Comparison of ENCODE assay signal across 1 cellular context in the genomic region with DNA sequence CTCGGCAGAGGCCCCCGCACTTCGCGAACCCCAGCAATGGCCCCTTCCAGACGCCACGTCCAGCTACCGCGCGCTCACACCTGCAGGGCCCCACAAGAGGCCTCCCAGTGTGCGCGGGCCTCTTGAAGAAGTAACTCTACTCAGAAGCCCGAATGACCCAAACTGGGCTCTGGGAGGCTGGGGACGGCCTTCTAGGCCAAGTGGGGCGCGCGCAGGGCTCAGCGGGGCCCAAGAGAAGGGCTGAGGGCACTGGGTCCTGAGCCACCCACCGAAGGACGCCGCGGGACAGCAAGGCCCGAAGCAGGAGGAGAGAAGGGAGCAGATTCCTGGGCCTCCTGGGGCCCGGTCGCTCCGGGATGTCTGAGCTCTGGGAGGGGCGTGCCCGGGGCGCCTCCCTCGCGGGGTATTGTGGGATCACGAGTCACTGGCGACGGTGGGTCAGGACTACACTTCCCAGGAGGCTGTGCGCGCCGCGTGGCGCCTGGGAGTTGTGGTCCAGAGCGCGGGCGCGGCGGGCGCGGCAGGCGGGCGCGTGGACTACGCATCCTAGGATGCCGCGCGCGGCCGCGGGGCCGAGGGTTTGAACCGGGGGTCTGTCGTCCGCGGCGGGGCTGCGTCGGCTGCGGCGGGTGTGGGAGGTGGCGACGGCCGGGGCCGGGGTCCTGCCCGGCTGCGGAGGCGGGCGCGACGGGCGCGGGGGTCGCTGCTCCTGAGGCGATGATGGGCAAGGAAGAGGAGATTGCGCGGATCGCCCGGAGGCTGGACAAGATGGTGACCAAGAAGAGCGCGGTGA.
A peak's percentile ranks its signal among the peaks of the same experiment; 100 is the strongest.
TF ChIP-seq lines count a peak whose summit lies in the region.

A gene (plus strand): TSS at position 603 of the 793 bp plus-strand sequence. CDS start 115 bp downstream, at position 718.

TF ChIP-seq in GM12878, 131 proteins besides CTCF, POLR2A, EP300 and RAD21 (continued from another document and continues in another):
- TF ChIP-seq SMARCA5 (IDR thresholded peaks at IDR 0.05) (0 out of 2 replicates have a peak, but pooled peaks have one; percentile 35), TAF1 (IDR thresholded peaks at IDR 0.05; ENCODE audit: borderline replicate concordance, low read depth, low read length) (0 out of 2 replicates have a peak, but pooled peaks have one; percentile 5), NBN (IDR thresholded peaks at IDR 0.05) (no peak), SMAD5 (IDR thresholded peaks at IDR 0.05; ENCODE audit: low read depth) (no peak), ZSCAN29 (IDR thresholded peaks at IDR 0.05) (0 out of 2 replicates have a peak, but pooled peaks have one; percentile 51), CREM (IDR thresholded peaks at IDR 0.05; ENCODE audit: low read depth) (peak; percentile 94), MXI1 (IDR thresholded peaks at IDR 0.05; ENCODE audit: low read depth, low read length) (peak; percentile 83), MYC (IDR thresholded peaks at IDR 0.05; ENCODE audit: insufficient read depth, insufficient read length, insufficient replicate concordance, low read length, severe bottlenecking) (no peak), ZNF217 (IDR thresholded peaks at IDR 0.05) (0 out of 2 replicates have a peak, but pooled peaks have one; percentile 47), HDAC2 (IDR thresholded peaks at IDR 0.05) (no peak), NRF1 (conservative IDR thresholded peaks at IDR 0.05; ENCODE audit: low read depth, low read length) (no peak), YY1 (IDR thresholded peaks at IDR 0.05; ENCODE audit: low read depth, low read length) (peak; percentile 89), MYB (IDR thresholded peaks at IDR 0.05; ENCODE audit: borderline replicate concordance, low read depth, low read length) (no peak), RELA (IDR thresholded peaks at IDR 0.05; ENCODE audit: borderline replicate concordance, partially characterized antibody) (peak; percentile 91), IKZF2 (IDR thresholded peaks at IDR 0.05) (no peak), MEF2B (IDR thresholded peaks at IDR 0.05; ENCODE audit: partially characterized antibody, poor library complexity, severe bottlenecking) (no peak), GABPA (IDR thresholded peaks at IDR 0.05; ENCODE audit: low read depth) (no peak), RAD51 (IDR thresholded peaks at IDR 0.05) (no peak), BCL11A (IDR thresholded peaks at IDR 0.05; ENCODE audit: low read depth, low read length) (no peak), IKZF1 (conservative IDR thresholded peaks at IDR 0.05) (peak; percentile 100), RB1 (IDR thresholded peaks at IDR 0.05; ENCODE audit: borderline replicate concordance) (no peak; the same call in none of the 2 replicates), RCOR1 (conservative IDR thresholded peaks at IDR 0.05; ENCODE audit: low read depth, low read length) (no peak), RUNX3 (IDR thresholded peaks at IDR 0.05; ENCODE audit: low read length) (peak; percentile 70), ZNF622 (IDR thresholded peaks at IDR 0.05) (no peak), HDAC6 (IDR thresholded peaks at IDR 0.05; ENCODE audit: unreplicated experiment) (no peak), ETV6 (conservative IDR thresholded peaks at IDR 0.05 in 1 of 2, IDR thresholded peaks at IDR 0.05 in 1 of 2; ENCODE audit: borderline replicate concordance in 1 of 2, low read depth in 1 of 2) (no peak)
- TF ChIP-seq, protein P1, sequence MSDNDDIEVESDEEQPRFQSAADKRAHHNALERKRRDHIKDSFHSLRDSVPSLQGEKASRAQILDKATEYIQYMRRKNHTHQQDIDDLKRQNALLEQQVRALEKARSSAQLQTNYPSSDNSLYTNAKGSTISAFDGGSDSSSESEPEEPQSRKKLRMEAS (IDR thresholded peaks at IDR 0.05; ENCODE audit: low read depth, low read length) = 0 out of 2 replicates have a peak, but pooled peaks have one; percentile 56
- TF ChIP-seq, protein P2, sequence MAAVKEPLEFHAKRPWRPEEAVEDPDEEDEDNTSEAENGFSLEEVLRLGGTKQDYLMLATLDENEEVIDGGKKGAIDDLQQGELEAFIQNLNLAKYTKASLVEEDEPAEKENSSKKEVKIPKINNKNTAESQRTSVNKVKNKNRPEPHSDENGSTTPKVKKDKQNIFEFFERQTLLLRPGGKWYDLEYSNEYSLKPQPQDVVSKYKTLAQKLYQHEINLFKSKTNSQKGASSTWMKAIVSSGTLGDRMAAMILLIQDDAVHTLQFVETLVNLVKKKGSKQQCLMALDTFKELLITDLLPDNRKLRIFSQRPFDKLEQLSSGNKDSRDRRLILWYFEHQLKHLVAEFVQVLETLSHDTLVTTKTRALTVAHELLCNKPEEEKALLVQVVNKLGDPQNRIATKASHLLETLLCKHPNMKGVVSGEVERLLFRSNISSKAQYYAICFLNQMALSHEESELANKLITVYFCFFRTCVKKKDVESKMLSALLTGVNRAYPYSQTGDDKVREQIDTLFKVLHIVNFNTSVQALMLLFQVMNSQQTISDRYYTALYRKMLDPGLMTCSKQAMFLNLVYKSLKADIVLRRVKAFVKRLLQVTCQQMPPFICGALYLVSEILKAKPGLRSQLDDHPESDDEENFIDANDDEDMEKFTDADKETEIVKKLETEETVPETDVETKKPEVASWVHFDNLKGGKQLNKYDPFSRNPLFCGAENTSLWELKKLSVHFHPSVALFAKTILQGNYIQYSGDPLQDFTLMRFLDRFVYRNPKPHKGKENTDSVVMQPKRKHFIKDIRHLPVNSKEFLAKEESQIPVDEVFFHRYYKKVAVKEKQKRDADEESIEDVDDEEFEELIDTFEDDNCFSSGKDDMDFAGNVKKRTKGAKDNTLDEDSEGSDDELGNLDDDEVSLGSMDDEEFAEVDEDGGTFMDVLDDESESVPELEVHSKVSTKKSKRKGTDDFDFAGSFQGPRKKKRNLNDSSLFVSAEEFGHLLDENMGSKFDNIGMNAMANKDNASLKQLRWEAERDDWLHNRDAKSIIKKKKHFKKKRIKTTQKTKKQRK (IDR thresholded peaks at IDR 0.05; ENCODE audit: low read depth, low read length) = no peak
- TF ChIP-seq, protein P3, sequence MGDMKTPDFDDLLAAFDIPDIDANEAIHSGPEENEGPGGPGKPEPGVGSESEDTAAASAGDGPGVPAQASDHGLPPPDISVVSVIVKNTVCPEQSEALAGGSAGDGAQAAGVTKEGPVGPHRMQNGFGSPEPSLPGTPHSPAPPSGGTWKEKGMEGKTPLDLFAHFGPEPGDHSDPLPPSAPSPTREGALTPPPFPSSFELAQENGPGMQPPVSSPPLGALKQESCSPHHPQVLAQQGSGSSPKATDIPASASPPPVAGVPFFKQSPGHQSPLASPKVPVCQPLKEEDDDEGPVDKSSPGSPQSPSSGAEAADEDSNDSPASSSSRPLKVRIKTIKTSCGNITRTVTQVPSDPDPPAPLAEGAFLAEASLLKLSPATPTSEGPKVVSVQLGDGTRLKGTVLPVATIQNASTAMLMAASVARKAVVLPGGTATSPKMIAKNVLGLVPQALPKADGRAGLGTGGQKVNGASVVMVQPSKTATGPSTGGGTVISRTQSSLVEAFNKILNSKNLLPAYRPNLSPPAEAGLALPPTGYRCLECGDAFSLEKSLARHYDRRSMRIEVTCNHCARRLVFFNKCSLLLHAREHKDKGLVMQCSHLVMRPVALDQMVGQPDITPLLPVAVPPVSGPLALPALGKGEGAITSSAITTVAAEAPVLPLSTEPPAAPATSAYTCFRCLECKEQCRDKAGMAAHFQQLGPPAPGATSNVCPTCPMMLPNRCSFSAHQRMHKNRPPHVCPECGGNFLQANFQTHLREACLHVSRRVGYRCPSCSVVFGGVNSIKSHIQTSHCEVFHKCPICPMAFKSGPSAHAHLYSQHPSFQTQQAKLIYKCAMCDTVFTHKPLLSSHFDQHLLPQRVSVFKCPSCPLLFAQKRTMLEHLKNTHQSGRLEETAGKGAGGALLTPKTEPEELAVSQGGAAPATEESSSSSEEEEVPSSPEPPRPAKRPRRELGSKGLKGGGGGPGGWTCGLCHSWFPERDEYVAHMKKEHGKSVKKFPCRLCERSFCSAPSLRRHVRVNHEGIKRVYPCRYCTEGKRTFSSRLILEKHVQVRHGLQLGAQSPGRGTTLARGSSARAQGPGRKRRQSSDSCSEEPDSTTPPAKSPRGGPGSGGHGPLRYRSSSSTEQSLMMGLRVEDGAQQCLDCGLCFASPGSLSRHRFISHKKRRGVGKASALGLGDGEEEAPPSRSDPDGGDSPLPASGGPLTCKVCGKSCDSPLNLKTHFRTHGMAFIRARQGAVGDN (IDR thresholded peaks at IDR 0.05) = 0 out of 2 replicates have a peak, but pooled peaks have one; percentile 12
- TF ChIP-seq, protein P4, sequence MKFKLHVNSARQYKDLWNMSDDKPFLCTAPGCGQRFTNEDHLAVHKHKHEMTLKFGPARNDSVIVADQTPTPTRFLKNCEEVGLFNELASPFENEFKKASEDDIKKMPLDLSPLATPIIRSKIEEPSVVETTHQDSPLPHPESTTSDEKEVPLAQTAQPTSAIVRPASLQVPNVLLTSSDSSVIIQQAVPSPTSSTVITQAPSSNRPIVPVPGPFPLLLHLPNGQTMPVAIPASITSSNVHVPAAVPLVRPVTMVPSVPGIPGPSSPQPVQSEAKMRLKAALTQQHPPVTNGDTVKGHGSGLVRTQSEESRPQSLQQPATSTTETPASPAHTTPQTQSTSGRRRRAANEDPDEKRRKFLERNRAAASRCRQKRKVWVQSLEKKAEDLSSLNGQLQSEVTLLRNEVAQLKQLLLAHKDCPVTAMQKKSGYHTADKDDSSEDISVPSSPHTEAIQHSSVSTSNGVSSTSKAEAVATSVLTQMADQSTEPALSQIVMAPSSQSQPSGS (IDR thresholded peaks at IDR 0.05; ENCODE audit: low read length) = no peak
- TF ChIP-seq, protein P5, sequence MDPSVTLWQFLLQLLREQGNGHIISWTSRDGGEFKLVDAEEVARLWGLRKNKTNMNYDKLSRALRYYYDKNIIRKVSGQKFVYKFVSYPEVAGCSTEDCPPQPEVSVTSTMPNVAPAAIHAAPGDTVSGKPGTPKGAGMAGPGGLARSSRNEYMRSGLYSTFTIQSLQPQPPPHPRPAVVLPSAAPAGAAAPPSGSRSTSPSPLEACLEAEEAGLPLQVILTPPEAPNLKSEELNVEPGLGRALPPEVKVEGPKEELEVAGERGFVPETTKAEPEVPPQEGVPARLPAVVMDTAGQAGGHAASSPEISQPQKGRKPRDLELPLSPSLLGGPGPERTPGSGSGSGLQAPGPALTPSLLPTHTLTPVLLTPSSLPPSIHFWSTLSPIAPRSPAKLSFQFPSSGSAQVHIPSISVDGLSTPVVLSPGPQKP (IDR thresholded peaks at IDR 0.05; ENCODE audit: low read depth, low read length) = no peak; the same call in 1 of the 2 replicates
- TF ChIP-seq, protein P6, sequence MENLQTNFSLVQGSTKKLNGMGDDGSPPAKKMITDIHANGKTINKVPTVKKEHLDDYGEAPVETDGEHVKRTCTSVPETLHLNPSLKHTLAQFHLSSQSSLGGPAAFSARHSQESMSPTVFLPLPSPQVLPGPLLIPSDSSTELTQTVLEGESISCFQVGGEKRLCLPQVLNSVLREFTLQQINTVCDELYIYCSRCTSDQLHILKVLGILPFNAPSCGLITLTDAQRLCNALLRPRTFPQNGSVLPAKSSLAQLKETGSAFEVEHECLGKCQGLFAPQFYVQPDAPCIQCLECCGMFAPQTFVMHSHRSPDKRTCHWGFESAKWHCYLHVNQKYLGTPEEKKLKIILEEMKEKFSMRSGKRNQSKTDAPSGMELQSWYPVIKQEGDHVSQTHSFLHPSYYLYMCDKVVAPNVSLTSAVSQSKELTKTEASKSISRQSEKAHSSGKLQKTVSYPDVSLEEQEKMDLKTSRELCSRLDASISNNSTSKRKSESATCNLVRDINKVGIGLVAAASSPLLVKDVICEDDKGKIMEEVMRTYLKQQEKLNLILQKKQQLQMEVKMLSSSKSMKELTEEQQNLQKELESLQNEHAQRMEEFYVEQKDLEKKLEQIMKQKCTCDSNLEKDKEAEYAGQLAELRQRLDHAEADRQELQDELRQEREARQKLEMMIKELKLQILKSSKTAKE (IDR thresholded peaks at IDR 0.05; ENCODE audit: low read depth, poor library complexity, severe bottlenecking) = no peak
- TF ChIP-seq, protein P7, sequence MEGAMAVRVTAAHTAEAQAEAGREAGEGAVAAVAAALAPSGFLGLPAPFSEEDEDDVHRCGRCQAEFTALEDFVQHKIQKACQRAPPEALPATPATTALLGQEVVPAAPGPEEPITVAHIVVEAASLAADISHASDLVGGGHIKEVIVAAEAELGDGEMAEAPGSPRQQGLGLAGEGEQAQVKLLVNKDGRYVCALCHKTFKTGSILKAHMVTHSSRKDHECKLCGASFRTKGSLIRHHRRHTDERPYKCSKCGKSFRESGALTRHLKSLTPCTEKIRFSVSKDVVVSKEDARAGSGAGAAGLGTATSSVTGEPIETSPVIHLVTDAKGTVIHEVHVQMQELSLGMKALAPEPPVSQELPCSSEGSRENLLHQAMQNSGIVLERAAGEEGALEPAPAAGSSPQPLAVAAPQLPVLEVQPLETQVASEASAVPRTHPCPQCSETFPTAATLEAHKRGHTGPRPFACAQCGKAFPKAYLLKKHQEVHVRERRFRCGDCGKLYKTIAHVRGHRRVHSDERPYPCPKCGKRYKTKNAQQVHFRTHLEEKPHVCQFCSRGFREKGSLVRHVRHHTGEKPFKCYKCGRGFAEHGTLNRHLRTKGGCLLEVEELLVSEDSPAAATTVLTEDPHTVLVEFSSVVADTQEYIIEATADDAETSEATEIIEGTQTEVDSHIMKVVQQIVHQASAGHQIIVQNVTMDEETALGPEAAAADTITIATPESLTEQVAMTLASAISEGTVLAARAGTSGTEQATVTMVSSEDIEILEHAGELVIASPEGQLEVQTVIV (IDR thresholded peaks at IDR 0.05; ENCODE audit: borderline replicate concordance, partially characterized antibody) = no peak
- TF ChIP-seq, protein P8, sequence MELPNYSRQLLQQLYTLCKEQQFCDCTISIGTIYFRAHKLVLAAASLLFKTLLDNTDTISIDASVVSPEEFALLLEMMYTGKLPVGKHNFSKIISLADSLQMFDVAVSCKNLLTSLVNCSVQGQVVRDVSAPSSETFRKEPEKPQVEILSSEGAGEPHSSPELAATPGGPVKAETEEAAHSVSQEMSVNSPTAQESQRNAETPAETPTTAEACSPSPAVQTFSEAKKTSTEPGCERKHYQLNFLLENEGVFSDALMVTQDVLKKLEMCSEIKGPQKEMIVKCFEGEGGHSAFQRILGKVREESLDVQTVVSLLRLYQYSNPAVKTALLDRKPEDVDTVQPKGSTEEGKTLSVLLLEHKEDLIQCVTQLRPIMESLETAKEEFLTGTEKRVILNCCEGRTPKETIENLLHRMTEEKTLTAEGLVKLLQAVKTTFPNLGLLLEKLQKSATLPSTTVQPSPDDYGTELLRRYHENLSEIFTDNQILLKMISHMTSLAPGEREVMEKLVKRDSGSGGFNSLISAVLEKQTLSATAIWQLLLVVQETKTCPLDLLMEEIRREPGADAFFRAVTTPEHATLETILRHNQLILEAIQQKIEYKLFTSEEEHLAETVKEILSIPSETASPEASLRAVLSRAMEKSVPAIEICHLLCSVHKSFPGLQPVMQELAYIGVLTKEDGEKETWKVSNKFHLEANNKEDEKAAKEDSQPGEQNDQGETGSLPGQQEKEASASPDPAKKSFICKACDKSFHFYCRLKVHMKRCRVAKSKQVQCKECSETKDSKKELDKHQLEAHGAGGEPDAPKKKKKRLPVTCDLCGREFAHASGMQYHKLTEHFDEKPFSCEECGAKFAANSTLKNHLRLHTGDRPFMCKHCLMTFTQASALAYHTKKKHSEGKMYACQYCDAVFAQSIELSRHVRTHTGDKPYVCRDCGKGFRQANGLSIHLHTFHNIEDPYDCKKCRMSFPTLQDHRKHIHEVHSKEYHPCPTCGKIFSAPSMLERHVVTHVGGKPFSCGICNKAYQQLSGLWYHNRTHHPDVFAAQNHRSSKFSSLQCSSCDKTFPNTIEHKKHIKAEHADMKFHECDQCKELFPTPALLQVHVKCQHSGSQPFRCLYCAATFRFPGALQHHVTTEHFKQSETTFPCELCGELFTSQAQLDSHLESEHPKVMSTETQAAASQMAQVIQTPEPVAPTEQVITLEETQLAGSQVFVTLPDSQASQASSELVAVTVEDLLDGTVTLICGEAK (IDR thresholded peaks at IDR 0.05; ENCODE audit: borderline replicate concordance) = no peak
